Comparison of ENCODE assay signal across 1 cellular context in the genomic region with DNA sequence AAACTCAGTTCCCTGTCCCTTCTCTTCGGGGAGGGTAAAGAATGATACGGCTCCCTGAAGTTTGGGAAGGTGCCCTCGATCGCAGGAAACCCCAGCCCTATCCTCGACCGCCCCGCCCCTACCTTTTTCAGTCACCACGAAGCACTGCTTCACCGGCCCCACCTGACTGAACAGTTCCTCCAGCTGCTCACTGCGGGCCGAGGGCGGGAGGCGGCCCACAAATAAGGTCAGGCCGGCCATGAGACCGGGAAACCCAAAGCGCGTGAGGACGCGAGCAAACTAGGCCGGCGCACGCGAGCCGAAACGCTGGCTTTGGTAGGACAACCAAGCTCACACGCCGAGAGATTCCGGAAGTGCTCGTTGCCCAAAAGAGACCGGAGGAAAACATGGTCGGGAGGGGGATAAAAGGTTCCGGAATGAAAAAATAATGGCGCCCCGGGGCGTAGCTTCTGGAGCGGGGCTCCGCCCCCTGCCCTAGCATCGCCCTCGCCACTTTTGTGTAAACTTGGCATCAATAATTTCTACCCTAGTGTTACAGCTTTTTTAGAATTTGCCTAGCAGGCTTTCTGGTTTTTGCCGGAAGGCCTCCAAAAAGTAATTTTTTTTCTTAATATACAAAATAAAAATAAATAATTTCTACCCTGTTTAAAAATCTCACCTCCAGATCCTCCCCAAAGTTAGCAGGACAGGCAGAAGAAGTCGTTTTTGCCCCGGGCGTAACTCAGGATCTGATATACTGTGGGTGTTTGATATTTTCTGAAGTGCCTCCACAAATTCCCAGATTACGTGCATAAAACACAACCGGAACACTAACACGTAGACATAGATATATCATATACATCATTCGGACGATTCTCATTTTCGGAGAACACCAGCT.
TF ChIP-seq lines count a peak whose summit lies in the region.

A gene with protein sequence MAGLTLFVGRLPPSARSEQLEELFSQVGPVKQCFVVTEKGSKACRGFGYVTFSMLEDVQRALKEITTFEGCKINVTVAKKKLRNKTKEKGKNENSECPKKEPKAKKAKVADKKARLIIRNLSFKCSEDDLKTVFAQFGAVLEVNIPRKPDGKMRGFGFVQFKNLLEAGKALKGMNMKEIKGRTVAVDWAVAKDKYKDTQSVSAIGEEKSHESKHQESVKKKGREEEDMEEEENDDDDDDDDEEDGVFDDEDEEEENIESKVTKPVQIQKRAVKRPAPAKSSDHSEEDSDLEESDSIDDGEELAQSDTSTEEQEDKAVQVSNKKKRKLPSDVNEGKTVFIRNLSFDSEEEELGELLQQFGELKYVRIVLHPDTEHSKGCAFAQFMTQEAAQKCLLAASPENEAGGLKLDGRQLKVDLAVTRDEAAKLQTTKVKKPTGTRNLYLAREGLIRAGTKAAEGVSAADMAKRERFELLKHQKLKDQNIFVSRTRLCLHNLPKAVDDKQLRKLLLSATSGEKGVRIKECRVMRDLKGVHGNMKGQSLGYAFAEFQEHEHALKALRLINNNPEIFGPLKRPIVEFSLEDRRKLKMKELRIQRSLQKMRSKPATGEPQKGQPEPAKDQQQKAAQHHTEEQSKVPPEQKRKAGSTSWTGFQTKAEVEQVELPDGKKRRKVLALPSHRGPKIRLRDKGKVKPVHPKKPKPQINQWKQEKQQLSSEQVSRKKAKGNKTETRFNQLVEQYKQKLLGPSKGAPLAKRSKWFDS (minus strand): TSS at position 355 of the 877 bp plus-strand sequence. CDS start 115 bp downstream, at position 240.

TF ChIP-seq in HepG2, 621 proteins besides CTCF, POLR2A, EP300 and RAD21 (continued from another document and continues in another):
- TF ChIP-seq, protein P1, sequence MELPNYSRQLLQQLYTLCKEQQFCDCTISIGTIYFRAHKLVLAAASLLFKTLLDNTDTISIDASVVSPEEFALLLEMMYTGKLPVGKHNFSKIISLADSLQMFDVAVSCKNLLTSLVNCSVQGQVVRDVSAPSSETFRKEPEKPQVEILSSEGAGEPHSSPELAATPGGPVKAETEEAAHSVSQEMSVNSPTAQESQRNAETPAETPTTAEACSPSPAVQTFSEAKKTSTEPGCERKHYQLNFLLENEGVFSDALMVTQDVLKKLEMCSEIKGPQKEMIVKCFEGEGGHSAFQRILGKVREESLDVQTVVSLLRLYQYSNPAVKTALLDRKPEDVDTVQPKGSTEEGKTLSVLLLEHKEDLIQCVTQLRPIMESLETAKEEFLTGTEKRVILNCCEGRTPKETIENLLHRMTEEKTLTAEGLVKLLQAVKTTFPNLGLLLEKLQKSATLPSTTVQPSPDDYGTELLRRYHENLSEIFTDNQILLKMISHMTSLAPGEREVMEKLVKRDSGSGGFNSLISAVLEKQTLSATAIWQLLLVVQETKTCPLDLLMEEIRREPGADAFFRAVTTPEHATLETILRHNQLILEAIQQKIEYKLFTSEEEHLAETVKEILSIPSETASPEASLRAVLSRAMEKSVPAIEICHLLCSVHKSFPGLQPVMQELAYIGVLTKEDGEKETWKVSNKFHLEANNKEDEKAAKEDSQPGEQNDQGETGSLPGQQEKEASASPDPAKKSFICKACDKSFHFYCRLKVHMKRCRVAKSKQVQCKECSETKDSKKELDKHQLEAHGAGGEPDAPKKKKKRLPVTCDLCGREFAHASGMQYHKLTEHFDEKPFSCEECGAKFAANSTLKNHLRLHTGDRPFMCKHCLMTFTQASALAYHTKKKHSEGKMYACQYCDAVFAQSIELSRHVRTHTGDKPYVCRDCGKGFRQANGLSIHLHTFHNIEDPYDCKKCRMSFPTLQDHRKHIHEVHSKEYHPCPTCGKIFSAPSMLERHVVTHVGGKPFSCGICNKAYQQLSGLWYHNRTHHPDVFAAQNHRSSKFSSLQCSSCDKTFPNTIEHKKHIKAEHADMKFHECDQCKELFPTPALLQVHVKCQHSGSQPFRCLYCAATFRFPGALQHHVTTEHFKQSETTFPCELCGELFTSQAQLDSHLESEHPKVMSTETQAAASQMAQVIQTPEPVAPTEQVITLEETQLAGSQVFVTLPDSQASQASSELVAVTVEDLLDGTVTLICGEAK (IDR thresholded peaks at IDR 0.05): peak; percentile 92
- TF ChIP-seq, protein P1 (CRISPR knock-in tag; IDR thresholded peaks at IDR 0.05): peak; percentile 96
- TF ChIP-seq, protein P2, sequence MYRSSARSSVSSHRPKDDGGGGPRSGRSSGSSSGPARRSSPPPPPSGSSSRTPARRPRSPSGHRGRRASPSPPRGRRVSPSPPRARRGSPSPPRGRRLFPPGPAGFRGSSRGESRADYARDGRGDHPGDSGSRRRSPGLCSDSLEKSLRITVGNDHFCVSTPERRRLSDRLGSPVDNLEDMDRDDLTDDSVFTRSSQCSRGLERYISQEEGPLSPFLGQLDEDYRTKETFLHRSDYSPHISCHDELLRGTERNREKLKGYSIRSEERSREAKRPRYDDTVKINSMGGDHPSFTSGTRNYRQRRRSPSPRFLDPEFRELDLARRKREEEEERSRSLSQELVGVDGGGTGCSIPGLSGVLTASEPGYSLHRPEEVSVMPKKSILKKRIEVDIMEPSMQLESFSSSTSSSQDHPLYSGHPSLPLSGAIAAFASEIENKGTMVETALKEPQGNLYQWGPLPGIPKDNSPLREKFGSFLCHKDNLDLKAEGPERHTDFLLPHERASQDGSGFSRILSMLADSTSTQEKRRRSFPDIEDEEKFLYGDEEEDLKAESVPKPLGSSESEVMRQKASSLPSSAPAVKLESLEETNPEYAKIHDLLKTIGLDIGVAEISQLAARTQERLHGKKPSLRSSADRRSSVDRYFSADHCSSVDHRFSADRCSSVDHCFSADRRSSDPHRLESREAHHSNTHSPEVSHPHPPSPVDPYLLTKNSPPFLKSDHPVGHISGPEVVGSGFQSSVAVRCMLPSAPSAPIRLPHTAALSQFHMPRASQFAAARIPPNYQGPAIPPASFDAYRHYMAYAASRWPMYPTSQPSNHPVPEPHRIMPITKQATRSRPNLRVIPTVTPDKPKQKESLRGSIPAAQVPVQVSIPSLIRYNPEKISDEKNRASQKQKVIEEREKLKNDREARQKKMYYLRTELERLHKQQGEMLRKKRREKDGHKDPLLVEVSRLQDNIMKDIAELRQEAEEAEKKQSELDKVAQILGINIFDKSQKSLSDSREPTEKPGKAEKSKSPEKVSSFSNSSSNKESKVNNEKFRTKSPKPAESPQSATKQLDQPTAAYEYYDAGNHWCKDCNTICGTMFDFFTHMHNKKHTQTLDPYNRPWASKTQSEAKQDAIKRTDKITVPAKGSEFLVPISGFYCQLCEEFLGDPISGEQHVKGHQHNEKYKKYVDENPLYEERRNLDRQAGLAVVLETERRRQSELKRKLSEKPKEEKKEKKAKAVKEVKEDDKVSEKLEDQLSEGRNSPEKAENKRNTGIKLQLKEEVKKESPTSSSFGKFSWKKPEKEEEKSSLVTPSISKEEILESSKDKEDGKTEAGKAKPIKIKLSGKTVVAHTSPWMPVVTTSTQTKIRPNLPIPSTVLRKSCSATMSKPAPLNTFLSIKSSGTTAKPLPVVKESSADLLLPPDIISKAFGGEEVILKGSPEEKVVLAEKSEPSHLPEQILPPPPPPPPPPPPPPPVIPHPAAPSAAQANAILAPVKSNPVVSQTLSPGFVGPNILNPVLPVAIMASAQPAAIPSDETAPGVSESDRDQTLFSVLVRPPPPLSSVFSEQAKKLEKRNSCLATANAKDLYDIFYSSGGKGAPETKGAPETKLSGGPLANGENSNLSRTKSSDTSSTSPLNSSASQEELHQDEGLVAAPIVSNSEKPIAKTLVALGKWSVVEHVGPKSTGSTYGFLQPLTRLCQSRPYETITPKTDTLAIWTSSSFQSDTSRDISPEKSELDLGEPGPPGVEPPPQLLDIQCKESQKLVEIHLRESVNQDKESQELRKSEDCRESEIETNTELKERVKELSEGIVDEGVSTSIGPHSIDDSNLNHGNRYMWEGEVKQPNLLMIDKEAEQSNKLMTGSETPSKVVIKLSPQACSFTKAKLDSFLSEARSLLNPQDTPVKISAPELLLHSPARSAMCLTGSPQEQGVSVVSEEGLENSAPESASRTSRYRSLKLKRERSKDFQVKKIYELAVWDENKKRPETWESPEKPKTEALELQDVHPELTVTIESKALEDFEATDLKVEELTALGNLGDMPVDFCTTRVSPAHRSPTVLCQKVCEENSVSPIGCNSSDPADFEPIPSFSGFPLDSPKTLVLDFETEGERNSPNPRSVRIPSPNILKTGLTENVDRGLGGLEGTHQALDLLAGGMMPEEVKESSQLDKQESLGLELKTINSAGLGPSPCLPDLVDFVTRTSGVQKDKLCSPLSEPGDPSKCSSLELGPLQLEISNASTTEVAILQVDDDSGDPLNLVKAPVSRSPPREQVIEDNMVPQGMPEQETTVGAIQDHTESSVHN (CRISPR knock-in tag; IDR thresholded peaks at IDR 0.05): peak; percentile 99
- TF ChIP-seq RFX5 (IDR thresholded peaks at IDR 0.05; ENCODE audit: low read depth, low read length): no peak
- TF ChIP-seq ZNF75D (CRISPR knock-in tag; IDR thresholded peaks at IDR 0.05; ENCODE audit: borderline replicate concordance): peak; percentile 72; the same call in 1 of the 2 replicates
- TF ChIP-seq CEBPG (CRISPR knock-in tag; IDR thresholded peaks at IDR 0.05): peak; percentile 46; the same call in 1 of the 2 replicates
- TF ChIP-seq RCOR2 (CRISPR knock-in tag; IDR thresholded peaks at IDR 0.05): no peak; the same call in 1 of the 2 replicates
- TF ChIP-seq, protein P3, sequence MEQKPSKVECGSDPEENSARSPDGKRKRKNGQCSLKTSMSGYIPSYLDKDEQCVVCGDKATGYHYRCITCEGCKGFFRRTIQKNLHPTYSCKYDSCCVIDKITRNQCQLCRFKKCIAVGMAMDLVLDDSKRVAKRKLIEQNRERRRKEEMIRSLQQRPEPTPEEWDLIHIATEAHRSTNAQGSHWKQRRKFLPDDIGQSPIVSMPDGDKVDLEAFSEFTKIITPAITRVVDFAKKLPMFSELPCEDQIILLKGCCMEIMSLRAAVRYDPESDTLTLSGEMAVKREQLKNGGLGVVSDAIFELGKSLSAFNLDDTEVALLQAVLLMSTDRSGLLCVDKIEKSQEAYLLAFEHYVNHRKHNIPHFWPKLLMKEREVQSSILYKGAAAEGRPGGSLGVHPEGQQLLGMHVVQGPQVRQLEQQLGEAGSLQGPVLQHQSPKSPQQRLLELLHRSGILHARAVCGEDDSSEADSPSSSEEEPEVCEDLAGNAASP (CRISPR knock-in tag; IDR thresholded peaks at IDR 0.05; ENCODE audit: borderline replicate concordance): peak; percentile 91
- TF ChIP-seq ZNF644 (CRISPR knock-in tag; IDR thresholded peaks at IDR 0.05; ENCODE audit: low read depth): no peak
- TF ChIP-seq MEF2D (CRISPR knock-in tag; IDR thresholded peaks at IDR 0.05): peak; percentile 87
- TF ChIP-seq ZMYM3 (CRISPR knock-in tag; IDR thresholded peaks at IDR 0.05): peak; percentile 62; the same call in 1 of the 2 replicates
- no peak for TF ChIP-seq HNRNPUL1 (IDR thresholded peaks at IDR 0.05; ENCODE audit: low read depth, low read length)
- no peak for TF ChIP-seq SP1 (IDR thresholded peaks at IDR 0.05)
- TF ChIP-seq SP1 (CRISPR knock-in tag; IDR thresholded peaks at IDR 0.05): peak; percentile 84
- TF ChIP-seq ZNF788 (CRISPR knock-in tag; IDR thresholded peaks at IDR 0.05; ENCODE audit: borderline replicate concordance): peak; percentile 99
- TF ChIP-seq ZNF567 (CRISPR knock-in tag; IDR thresholded peaks at IDR 0.05; ENCODE audit: borderline replicate concordance): peak; percentile 78; the same call in 1 of the 2 replicates
- TF ChIP-seq, protein P4, sequence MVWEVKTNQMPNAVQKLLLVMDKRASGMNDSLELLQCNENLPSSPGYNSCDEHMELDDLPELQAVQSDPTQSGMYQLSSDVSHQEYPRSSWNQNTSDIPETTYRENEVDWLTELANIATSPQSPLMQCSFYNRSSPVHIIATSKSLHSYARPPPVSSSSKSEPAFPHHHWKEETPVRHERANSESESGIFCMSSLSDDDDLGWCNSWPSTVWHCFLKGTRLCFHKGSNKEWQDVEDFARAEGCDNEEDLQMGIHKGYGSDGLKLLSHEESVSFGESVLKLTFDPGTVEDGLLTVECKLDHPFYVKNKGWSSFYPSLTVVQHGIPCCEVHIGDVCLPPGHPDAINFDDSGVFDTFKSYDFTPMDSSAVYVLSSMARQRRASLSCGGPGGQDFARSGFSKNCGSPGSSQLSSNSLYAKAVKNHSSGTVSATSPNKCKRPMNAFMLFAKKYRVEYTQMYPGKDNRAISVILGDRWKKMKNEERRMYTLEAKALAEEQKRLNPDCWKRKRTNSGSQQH (CRISPR knock-in tag; IDR thresholded peaks at IDR 0.05; ENCODE audit: low read depth): peak; percentile 73; the same call in 1 of the 2 replicates
- TF ChIP-seq, protein P5, sequence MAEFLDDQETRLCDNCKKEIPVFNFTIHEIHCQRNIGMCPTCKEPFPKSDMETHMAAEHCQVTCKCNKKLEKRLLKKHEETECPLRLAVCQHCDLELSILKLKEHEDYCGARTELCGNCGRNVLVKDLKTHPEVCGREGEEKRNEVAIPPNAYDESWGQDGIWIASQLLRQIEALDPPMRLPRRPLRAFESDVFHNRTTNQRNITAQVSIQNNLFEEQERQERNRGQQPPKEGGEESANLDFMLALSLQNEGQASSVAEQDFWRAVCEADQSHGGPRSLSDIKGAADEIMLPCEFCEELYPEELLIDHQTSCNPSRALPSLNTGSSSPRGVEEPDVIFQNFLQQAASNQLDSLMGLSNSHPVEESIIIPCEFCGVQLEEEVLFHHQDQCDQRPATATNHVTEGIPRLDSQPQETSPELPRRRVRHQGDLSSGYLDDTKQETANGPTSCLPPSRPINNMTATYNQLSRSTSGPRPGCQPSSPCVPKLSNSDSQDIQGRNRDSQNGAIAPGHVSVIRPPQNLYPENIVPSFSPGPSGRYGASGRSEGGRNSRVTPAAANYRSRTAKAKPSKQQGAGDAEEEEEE (CRISPR knock-in tag; IDR thresholded peaks at IDR 0.05; ENCODE audit: borderline replicate concordance): 0 out of 2 replicates have a peak, but pooled peaks have one; percentile 40
- peak; percentile 86 for TF ChIP-seq AGO1 (IDR thresholded peaks at IDR 0.05; ENCODE audit: low read depth, low read length, poor library complexity, severe bottlenecking)
